21 cellular contexts compared by ENCODE assay signal in the genomic region with DNA sequence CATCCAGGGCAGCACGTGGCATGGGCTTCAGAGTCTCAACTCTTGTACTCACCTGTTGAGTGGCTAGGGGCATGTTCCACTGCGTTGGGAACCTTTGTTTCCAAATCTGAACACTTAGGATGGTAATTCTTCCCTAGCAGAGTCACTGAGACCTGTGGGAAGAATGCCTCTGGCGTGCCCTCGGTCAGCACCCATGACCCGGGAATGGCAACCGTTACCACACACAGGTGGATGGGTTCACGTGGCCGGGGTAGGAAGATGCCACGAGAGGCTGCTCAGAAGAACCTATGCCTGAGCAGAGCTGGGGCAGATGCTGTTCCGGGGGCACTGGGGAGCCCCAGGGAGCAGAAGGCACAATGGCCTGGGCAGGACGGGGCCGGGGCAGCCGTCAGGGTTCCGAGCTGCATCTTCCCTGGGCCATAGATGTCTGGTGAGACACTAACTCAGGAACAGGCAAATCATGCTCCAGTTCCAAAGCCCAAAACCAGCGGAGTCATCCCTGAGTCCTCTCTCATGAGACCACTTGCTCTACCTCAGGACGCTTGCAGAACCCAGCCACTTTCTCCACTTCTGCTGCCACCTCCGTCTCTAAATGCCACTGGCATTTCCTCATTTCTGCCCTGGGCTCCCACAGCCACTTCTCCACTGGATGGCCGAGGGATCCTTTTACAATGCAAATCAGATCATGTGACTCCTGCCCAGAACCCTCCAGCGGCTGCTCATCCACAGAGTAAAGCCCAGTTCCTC. TPM values are rescaled to one million over a fixed set of nuclear protein-coding genes. Genes with fewer than 3 reads are reported as not detected.
DNase-seq lines count a peak whose midpoint lies in the region; ATAC-seq, FAIRE-seq and TF ChIP-seq lines count a peak whose summit lies in the region.
"Had no signal": no experiment of that assay in that cellular context is flagged by ENCODE, and none has a peak within 500 bp of the region (broad histone marks: within the 10 kb centered on the region; RNA-seq: fewer than 3 reads in every experiment).

No MANE protein-coding gene starts in this region.

- H3K4me3 Mint-ChIP-seq in neural crest cell, result no peak overlapping the region
- no peak overlapping the region for H3K4me3 Mint-ChIP-seq in HFFc6

- DNase-seq in H7 (peak; percentile 72), NCI-H510A (lab: John Stamatoyannopoulos, UW) (peak; percentile 17), H1 (ENCODE audit: low read depth in 1 of 2, low spot score in 2 of 2) (peak in 1 of 2 experiments; percentile 44), neural crest cell (ENCODE audit: low read depth, low spot score) (peak; percentile 14), KG1 (lab: John Stamatoyannopoulos, UW) (no peak), A673 (ENCODE audit: low spot score) (no peak), HFFc6 (no peak)
- DNase-seq: activated effector memory CD4-positive, alpha-beta T cell treated with Interleukin-2 at 50 U/mL for 16 hours; amniotic stem cell; colonic mucosa; erythroblast; glutamatergic neuron; IMR-90; NCI-H1436; NCI-H524 treated with DMSO at 0.1 percent for 48 hours; stimulated activated CD4-positive, alpha-beta T cell treated with anti-CD3 and anti-CD28 coated beads, Interleukin-15, amount 100 ng/mL, for 24 hours had no signal

- H3K9me3 Mint-ChIP-seq in neural crest cell, result no peaks in the 10 kb centered on the region
- H3K9me3 Mint-ChIP-seq in HFFc6, result no peaks in the 10 kb centered on the region

- peaks cover 4 to 71% of the 10 kb centered on the region in 2 experiments for H3K79me2 ChIP-seq in H1 (ENCODE audit: control insufficient read depth in 1 of 2, insufficient read depth in 2 of 2, low read length in 2 of 2)
- H3K79me2 ChIP-seq: parathyroid adenoma had no signal

- no peak overlapping the region for H2BK120ac ChIP-seq in H1 (replicated peaks; ENCODE audit: low read depth, low read length)

- POLR2A ChIA-PET in H1 (lab: Charles Lee; ENCODE audit: partially characterized antibody), result interaction anchor here (0.9 to 1.5 kb wide), 4 partner anchors 8 to 27 kb away, joined by 3 to 5 read pairs (median 3); no protein-coding TSS in a partner anchor
- POLR2A ChIA-PET in A673 (lab: Charles Lee; ENCODE audit: low non-redundant PET), result no interaction called here

- 0 out of 2 replicates have a peak overlapping the region, but pooled peaks have one; percentile 12 for H3K18ac ChIP-seq in H1 (ENCODE audit: extremely low read depth, low read length)

- H2BK5ac ChIP-seq in H1 (ENCODE audit: low read depth, low read length), result peak overlapping the region; percentile 66

- TF ChIP-seq RAD21 in H1 (IDR thresholded peaks at IDR 0.05 in 1 of 2, conservative IDR thresholded peaks at IDR 0.05 in 1 of 2; ENCODE audit: low read depth in 2 of 2, low read length in 2 of 2), result no peak

- H3K27ac ChIP-seq in H1 (ENCODE audit: low read depth, low read length) (no peak overlapping the region), A673 (ENCODE audit: low read depth, low read length, poor library complexity, severe bottlenecking) (no peak overlapping the region)
- H3K27ac ChIP-seq: colonic mucosa, parathyroid adenoma had no signal

- no TSS peak for BruUV-seq in A673 (replicated peaks; lab: Mats Ljungman, UMichigan)

- no peaks in the 10 kb centered on the region for H3K27me3 ChIP-seq in H7 (ENCODE audit: control insufficient read depth, insufficient read depth, low read length)
- H3K27me3 ChIP-seq in H1 (replicated peaks in 1 of 4; ENCODE audit: control insufficient read depth in 3 of 4, extremely low read depth in 1 of 4, insufficient read depth in 3 of 4, low read length in 3 of 4), result no peaks in the 10 kb centered on the region
- no peaks in the 10 kb centered on the region for H3K27me3 ChIP-seq in A673 (replicated peaks; ENCODE audit: insufficient read depth, low read depth, low read length, poor library complexity)
- H3K27me3 ChIP-seq: colonic mucosa had no signal

- H3K4me1 Mint-ChIP-seq in neural crest cell, result peaks cover 21% of the 10 kb centered on the region
- H3K4me1 Mint-ChIP-seq in HFFc6 (ENCODE audit: low read depth), result no peaks in the 10 kb centered on the region

- WGBS in H1 (ENCODE audit: extremely low coverage in 1 of 2, insufficient coverage in 1 of 2, insufficient read length in 1 of 2, insufficient replicate concordance in 2 of 2, low coverage in 1 of 2, low lambda C conversion rate in 2 of 2, missing lambda C conversion rate in 1 of 2), 2 experiments, result 89% methylated on average over 19 of the region's 19 CpGs; no CpG with 5 or more reads in 1 of the 2 experiments

- no peak for TF ChIP-seq EP300 in H1 (IDR thresholded peaks at IDR 0.05; ENCODE audit: borderline replicate concordance in 1 of 2, low read depth in 2 of 2, low read length in 2 of 2)

- H4K20me1 ChIP-seq in H1 (replicated peaks in 1 of 2; ENCODE audit: control insufficient read depth in 1 of 2, insufficient read depth in 2 of 2, low read length in 2 of 2), result peaks cover 0 to 10% of the 10 kb centered on the region in 2 experiments

- TF ChIP-seq POLR2A in H1 (IDR thresholded peaks at IDR 0.05; ENCODE audit: control extremely low read depth in 1 of 2, low read depth in 2 of 2, low read length in 2 of 2), result no peak

- H3K4me3 ChIP-seq in H7 (ENCODE audit: insufficient read depth, low read depth, low read length) (no peak overlapping the region), H1 (ENCODE audit: extremely low read depth in 1 of 4, insufficient read depth in 2 of 4, low read depth in 3 of 4, low read length in 4 of 4) (no peak overlapping the region), A673 (ENCODE audit: low read depth, low read length, poor library complexity, severe bottlenecking) (no peak overlapping the region)
- H3K4me3 ChIP-seq: colonic mucosa had no signal

- 0 out of 2 replicates have a peak overlapping the region, but pooled peaks have one; percentile 8 for H2BK15ac ChIP-seq in H1 (ENCODE audit: low read length)

- ATAC-seq in GM19452 (IDR thresholded peaks at IDR 0.05; ENCODE audit: unreplicated experiment), result no peak
- ATAC-seq: Panc1 had no signal

- H2BK20ac ChIP-seq in H1 (ENCODE audit: low read length), result no peak overlapping the region

- H3K9ac ChIP-seq in H1 (replicated peaks in 1 of 4; ENCODE audit: extremely low read depth in 1 of 4, low read depth in 3 of 4, low read length in 3 of 4), result no peak overlapping the region
- H3K9ac ChIP-seq: parathyroid adenoma had no signal

- H3K27ac Mint-ChIP-seq in neural crest cell (ENCODE audit: unreplicated experiment) (peak overlapping the region; percentile 94), HFFc6 (no peak overlapping the region)

- intact Hi-C loops in A673 (cut with micrococcal nuclease; ENCODE audit: unreplicated experiment), result no loop called here

- no peak overlapping the region for H4K91ac ChIP-seq in H1 (replicated peaks; ENCODE audit: insufficient read length, low read length)

- no peak overlapping the region for H3K23ac ChIP-seq in H1 (ENCODE audit: insufficient read length)

- no peak overlapping the region for H2AK5ac ChIP-seq in H1 (ENCODE audit: low read depth, low read length)

- H3K4me1 ChIP-seq in H1 (replicated peaks in 1 of 4; ENCODE audit: control insufficient read depth in 3 of 4, insufficient read depth in 4 of 4, low read length in 3 of 4) (peaks cover 12 to 31% (median 25%) of the 10 kb centered on the region in 4 experiments), A673 (ENCODE audit: insufficient read depth, low read length, poor library complexity, severe bottlenecking) (peaks cover 14% of the 10 kb centered on the region)
- H3K4me1 ChIP-seq: colonic mucosa, parathyroid adenoma had no signal

- H3K79me1 ChIP-seq in H1 (ENCODE audit: low read depth, low read length), result peaks cover 35% of the 10 kb centered on the region

- H4K8ac ChIP-seq in H1 (ENCODE audit: extremely low read depth, insufficient read depth, low read length), result no peak overlapping the region

- H3K36me3 Mint-ChIP-seq in neural crest cell (ENCODE audit: low read depth) (no peaks in the 10 kb centered on the region), HFFc6 (ENCODE audit: low read depth) (no peaks in the 10 kb centered on the region)

- H3K27me3 Mint-ChIP-seq in neural crest cell (ENCODE audit: low read depth) (no peaks in the 10 kb centered on the region), HFFc6 (ENCODE audit: insufficient read depth) (peaks cover 28% of the 10 kb centered on the region)

- no peak overlapping the region; a peak in 1 of 4 replicates for H3K4me2 ChIP-seq in H1 (ENCODE audit: insufficient read depth in 1 of 2, low read depth in 2 of 2, low read length in 2 of 2)

- CTCF ChIA-PET in H1 (lab: Charles Lee; ENCODE audit: partially characterized antibody), result interaction anchor here (1.0 to 7.5 kb wide), 8 partner anchors 8 to 36 kb away, joined by 3 to 56 read pairs (median 4); no protein-coding TSS in a partner anchor
- CTCF ChIA-PET in A673 (lab: Charles Lee), result no interaction called here

- H3K56ac ChIP-seq in H1 (replicated peaks; ENCODE audit: insufficient read length, low read depth, low read length), result no peak overlapping the region

- FAIRE-seq in H1 (lab: Jason Lieb, UNC), result no peak
- FAIRE-seq: GM12892, islet of Langerhans had no signal

- H2AFZ ChIP-seq in H1 (ENCODE audit: low read length), result no peak overlapping the region
- H2AFZ ChIP-seq: parathyroid adenoma had no signal

- no peaks in the 10 kb centered on the region for H3K23me2 ChIP-seq in H1 (ENCODE audit: low read depth, low read length)

- no peak overlapping the region for H4K5ac ChIP-seq in H1 (ENCODE audit: insufficient read length, low read depth, low read length)

- no peak overlapping the region for H3K14ac ChIP-seq in H1 (ENCODE audit: insufficient read length)

- H3K36me3 ChIP-seq in H7 (replicated peaks; ENCODE audit: control insufficient read depth, insufficient read depth, low read length) (peaks cover 41% of the 10 kb centered on the region), H1 (ENCODE audit: control insufficient read depth in 2 of 4, insufficient read depth in 4 of 4, low read length in 3 of 4) (peaks cover 6 to 59% (median 28%) of the 10 kb centered on the region in 4 experiments), A673 (ENCODE audit: insufficient read depth, low read length, poor library complexity, severe bottlenecking) (no peaks in the 10 kb centered on the region)
- H3K36me3 ChIP-seq: colonic mucosa had no signal

- H3K9me3 ChIP-seq in H1 (ENCODE audit: insufficient read depth in 2 of 2, low read depth in 1 of 2, low read length in 1 of 2) (no peaks in the 10 kb centered on the region), A673 (ENCODE audit: low read depth, low read length, poor library complexity, severe bottlenecking) (no peaks in the 10 kb centered on the region)
- H3K9me3 ChIP-seq: colonic mucosa had no signal

- no peak overlapping the region for H2BK12ac ChIP-seq in H1 (ENCODE audit: low read depth, low read length)

- no peak overlapping the region for H3K4ac ChIP-seq in H1 (replicated peaks; ENCODE audit: insufficient read length, low read depth, low read length)

- TF ChIP-seq CTCF in H1 (IDR thresholded peaks at IDR 0.05; ENCODE audit: control extremely low read depth in 1 of 3, insufficient read depth in 1 of 3, low read depth in 1 of 3, low read length in 3 of 3), result no peak
- TF ChIP-seq CTCF in neural crest cell (conservative IDR thresholded peaks at IDR 0.05), result no peak
- no peak for TF ChIP-seq CTCF in A673 (conservative IDR thresholded peaks at IDR 0.05; ENCODE audit: low read depth, low read length)
- no peak for TF ChIP-seq CTCF in HFFc6 (IDR thresholded peaks at IDR 0.05)

RNA-seq across cellular contexts. Expression of gene FAM124A, which starts 36.6 kb away (rescaled TPM):
- total RNA-seq in H7 (2014; rRNA removed; shearing (Covaris generic)), result 26.5 and 38.6 TPM in 2 replicates
- total RNA-seq in H1 (2021; fragmentation: NEBNext Ultra II Directional; extraction: Animal tissue kit (Norgen Biotek cat#: 25700)), result 47.1 and 49.9 TPM in 2 replicates
- 40.7 and 47.1 TPM in 2 replicates for polyA plus RNA-seq in H1 (2011; rRNA removed)
- 27.7 TPM for polyA plus RNA-seq in H1 (2011; cell fraction: cytosol; rRNA removed)
- polyA plus RNA-seq in H1 (2011; cell fraction: nucleus; rRNA removed), result 38.7 TPM
- 29.0 to 33.9 TPM (median 30.6 TPM) in 4 replicates for polyA plus RNA-seq in H1 (2012, experiment 1 of 2)
- 16.3 TPM for polyA plus RNA-seq in H1 (2012, experiment 2 of 2)
- polyA plus RNA-seq in H1 (2013, experiment 1 of 2), result 32.9 TPM
- 34.6 TPM for polyA plus RNA-seq in H1 (2013, experiment 2 of 2)
- 38.0 and 39.6 TPM in 2 replicates for polyA minus RNA-seq in H1 (2011; rRNA and poly(A)+ RNA removed)
- 34.9 TPM for polyA minus RNA-seq in H1 (2011; cell fraction: cytosol; rRNA and poly(A)+ RNA removed)
- 78.7 TPM for polyA minus RNA-seq in H1 (2011; cell fraction: nucleus; rRNA and poly(A)+ RNA removed)
- total RNA-seq in neural crest cell, result 3.7 and 3.8 TPM in 2 replicates
- 2.1 and 2.2 TPM in 2 replicates for total RNA-seq in A673 (2021)
- total RNA-seq in HFFc6 (2021; fragmentation: NEBNext Ultra II Directional; extraction: Animal tissue kit (Norgen Biotek cat#: 25700)), result not detected
- total RNA-seq: IMR-90 had no signal

Comparison
In these comparisons a context has a peak if more than half of its experiments do, and no peak if none do; other contexts are left out.
1. DNase-seq: peak in H7 (single experiment), NCI-H510A (single experiment) and neural crest cell (single experiment); none in KG1 (single experiment), A673 (single experiment) and HFFc6 (single experiment).